ENCODE assay signal across 20 cellular contexts in genomic region chr7:133851416-133851815, GRCh38.
"Had no signal": no experiment of that assay in that cellular context is flagged by ENCODE, and none has a peak within 500 bp of the region (broad histone marks: within the 10 kb centered on the region; RNA-seq: fewer than 3 reads in every experiment).

No MANE protein-coding gene starts in this region.

- DNase-seq: activated CD4-positive, alpha-beta T cell treated with anti-CD3 and anti-CD28 coated beads, Interleukin-2, amount 10 ng/mL, durations not matched to agents 24 days and 14 days; activated CD4-positive, CD25-positive, alpha-beta regulatory T cell; activated CD8-positive, alpha-beta memory T cell treated with anti-CD3 and anti-CD28 coated beads, Interleukin-2, amount 50 U/mL, for 4 hours; activated CD8-positive, alpha-beta T cell treated with anti-CD3 and anti-CD28 coated beads, Interleukin-2, amount 10 ng/mL, durations not matched to agents 7 days and 5 days; activated gamma-delta T cell treated with Interleukin-2 at 50 U/mL for 16 hours; brain microvascular endothelial cell; cerebellar nuclear complex; effector memory CD4-positive, alpha-beta T cell; gastrocnemius medialis; heart right ventricle; sigmoid colon; stimulated activated CD4-positive, alpha-beta T cell treated with anti-CD3 and anti-CD28 coated beads, Interleukin-1b, Interleukin-23, amount 100 ng/mL, for 48 hours; stomach; T-helper 2 cell; testis; upper lobe of left lung had no signal

- H3K27ac ChIP-seq: brain microvascular endothelial cell, gastrocnemius medialis, left lung, sigmoid colon, stomach, testis, upper lobe of left lung had no signal

- H3K27me3 Mint-ChIP-seq: activated CD4-positive, alpha-beta T cell treated with anti-CD3 and anti-CD28 coated beads, Interleukin-2, amount 10 ng/mL, durations not matched to agents 24 days and 14 days; activated naive CD8-positive, alpha-beta T cell; memory B cell had no signal

- FAIRE-seq: TTC549 had no signal

- H3K27me3 ChIP-seq: brain microvascular endothelial cell, gastrocnemius medialis, heart right ventricle, left lung, sigmoid colon, stomach, testis, upper lobe of left lung had no signal

- H3K4me3 Mint-ChIP-seq: activated CD4-positive, alpha-beta T cell treated with anti-CD3 and anti-CD28 coated beads, Interleukin-2, amount 10 ng/mL, durations not matched to agents 24 days and 14 days; activated CD8-positive, alpha-beta T cell treated with anti-CD3 and anti-CD28 coated beads, Interleukin-2, amount 10 ng/mL, durations not matched to agents 7 days and 5 days; activated naive CD8-positive, alpha-beta T cell; memory B cell had no signal

- H3K36me3 ChIP-seq: brain microvascular endothelial cell, gastrocnemius medialis, heart right ventricle, left lung, sigmoid colon, stomach, upper lobe of left lung had no signal

- H3K9me3 Mint-ChIP-seq: activated CD4-positive, alpha-beta T cell treated with anti-CD3 and anti-CD28 coated beads, Interleukin-2, amount 10 ng/mL, durations not matched to agents 24 days and 14 days; memory B cell had no signal

- H3K4me1 ChIP-seq: left lung, sigmoid colon, testis had no signal

- H3K4me1 Mint-ChIP-seq: activated CD4-positive, alpha-beta T cell treated with anti-CD3 and anti-CD28 coated beads, Interleukin-2, amount 10 ng/mL, durations not matched to agents 24 days and 14 days had no signal

- H3K4me3 ChIP-seq: gastrocnemius medialis, heart right ventricle, left lung, sigmoid colon, stomach, testis, upper lobe of left lung had no signal

- ATAC-seq: activated CD8-positive, alpha-beta T cell treated with anti-CD3 and anti-CD28 coated beads, Interleukin-2, amount 10 ng/mL, durations not matched to agents 7 days and 5 days; gastrocnemius medialis; left lung had no signal

- H3K9me3 ChIP-seq: gastrocnemius medialis, heart right ventricle, left lung, sigmoid colon, stomach, testis, upper lobe of left lung had no signal
